In the genomic region with DNA sequence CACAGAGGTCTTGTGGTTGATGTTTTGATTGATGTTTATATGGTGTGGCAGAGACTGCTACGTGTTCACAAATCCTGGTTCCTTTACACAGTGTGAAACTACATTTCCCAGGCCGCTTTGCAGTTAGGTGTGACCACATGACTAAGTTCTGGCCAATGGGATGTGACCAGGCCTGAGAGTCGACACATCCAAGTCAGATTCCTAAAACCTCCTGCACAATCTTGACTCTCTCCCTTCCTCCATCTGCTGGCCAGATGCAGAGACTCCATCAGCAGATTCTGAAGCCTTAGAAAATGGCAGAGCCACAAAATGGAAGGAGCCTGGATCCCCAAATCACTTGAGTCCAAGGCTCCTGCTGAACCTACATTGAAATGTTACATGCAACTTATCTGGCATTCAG, we compare ENCODE assay signal across 1 cellular context.
TF ChIP-seq lines count a peak whose summit lies in the region.

No MANE protein-coding gene starts in this region.

TF ChIP-seq in K562, 482 proteins besides CTCF, POLR2A, EP300 and RAD21 (continued from another document):
- TF ChIP-seq, protein P1, sequence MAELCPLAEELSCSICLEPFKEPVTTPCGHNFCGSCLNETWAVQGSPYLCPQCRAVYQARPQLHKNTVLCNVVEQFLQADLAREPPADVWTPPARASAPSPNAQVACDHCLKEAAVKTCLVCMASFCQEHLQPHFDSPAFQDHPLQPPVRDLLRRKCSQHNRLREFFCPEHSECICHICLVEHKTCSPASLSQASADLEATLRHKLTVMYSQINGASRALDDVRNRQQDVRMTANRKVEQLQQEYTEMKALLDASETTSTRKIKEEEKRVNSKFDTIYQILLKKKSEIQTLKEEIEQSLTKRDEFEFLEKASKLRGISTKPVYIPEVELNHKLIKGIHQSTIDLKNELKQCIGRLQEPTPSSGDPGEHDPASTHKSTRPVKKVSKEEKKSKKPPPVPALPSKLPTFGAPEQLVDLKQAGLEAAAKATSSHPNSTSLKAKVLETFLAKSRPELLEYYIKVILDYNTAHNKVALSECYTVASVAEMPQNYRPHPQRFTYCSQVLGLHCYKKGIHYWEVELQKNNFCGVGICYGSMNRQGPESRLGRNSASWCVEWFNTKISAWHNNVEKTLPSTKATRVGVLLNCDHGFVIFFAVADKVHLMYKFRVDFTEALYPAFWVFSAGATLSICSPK (IDR thresholded peaks at IDR 0.05; ENCODE audit: borderline replicate concordance), result no peak
- TF ChIP-seq, protein P2, sequence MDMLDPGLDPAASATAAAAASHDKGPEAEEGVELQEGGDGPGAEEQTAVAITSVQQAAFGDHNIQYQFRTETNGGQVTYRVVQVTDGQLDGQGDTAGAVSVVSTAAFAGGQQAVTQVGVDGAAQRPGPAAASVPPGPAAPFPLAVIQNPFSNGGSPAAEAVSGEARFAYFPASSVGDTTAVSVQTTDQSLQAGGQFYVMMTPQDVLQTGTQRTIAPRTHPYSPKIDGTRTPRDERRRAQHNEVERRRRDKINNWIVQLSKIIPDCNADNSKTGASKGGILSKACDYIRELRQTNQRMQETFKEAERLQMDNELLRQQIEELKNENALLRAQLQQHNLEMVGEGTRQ (CRISPR knock-in tag; IDR thresholded peaks at IDR 0.05), result peak; percentile 93
- no peak for TF ChIP-seq SOX6 (IDR thresholded peaks at IDR 0.05)
- TF ChIP-seq, protein P3, sequence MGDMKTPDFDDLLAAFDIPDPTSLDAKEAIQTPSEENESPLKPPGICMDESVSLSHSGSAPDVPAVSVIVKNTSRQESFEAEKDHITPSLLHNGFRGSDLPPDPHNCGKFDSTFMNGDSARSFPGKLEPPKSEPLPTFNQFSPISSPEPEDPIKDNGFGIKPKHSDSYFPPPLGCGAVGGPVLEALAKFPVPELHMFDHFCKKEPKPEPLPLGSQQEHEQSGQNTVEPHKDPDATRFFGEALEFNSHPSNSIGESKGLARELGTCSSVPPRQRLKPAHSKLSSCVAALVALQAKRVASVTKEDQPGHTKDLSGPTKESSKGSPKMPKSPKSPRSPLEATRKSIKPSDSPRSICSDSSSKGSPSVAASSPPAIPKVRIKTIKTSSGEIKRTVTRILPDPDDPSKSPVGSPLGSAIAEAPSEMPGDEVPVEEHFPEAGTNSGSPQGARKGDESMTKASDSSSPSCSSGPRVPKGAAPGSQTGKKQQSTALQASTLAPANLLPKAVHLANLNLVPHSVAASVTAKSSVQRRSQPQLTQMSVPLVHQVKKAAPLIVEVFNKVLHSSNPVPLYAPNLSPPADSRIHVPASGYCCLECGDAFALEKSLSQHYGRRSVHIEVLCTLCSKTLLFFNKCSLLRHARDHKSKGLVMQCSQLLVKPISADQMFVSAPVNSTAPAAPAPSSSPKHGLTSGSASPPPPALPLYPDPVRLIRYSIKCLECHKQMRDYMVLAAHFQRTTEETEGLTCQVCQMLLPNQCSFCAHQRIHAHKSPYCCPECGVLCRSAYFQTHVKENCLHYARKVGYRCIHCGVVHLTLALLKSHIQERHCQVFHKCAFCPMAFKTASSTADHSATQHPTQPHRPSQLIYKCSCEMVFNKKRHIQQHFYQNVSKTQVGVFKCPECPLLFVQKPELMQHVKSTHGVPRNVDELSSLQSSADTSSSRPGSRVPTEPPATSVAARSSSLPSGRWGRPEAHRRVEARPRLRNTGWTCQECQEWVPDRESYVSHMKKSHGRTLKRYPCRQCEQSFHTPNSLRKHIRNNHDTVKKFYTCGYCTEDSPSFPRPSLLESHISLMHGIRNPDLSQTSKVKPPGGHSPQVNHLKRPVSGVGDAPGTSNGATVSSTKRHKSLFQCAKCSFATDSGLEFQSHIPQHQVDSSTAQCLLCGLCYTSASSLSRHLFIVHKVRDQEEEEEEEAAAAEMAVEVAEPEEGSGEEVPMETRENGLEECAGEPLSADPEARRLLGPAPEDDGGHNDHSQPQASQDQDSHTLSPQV (IDR thresholded peaks at IDR 0.05), result 0 out of 2 replicates have a peak, but pooled peaks have one; percentile 38
- TF ChIP-seq, protein P4, sequence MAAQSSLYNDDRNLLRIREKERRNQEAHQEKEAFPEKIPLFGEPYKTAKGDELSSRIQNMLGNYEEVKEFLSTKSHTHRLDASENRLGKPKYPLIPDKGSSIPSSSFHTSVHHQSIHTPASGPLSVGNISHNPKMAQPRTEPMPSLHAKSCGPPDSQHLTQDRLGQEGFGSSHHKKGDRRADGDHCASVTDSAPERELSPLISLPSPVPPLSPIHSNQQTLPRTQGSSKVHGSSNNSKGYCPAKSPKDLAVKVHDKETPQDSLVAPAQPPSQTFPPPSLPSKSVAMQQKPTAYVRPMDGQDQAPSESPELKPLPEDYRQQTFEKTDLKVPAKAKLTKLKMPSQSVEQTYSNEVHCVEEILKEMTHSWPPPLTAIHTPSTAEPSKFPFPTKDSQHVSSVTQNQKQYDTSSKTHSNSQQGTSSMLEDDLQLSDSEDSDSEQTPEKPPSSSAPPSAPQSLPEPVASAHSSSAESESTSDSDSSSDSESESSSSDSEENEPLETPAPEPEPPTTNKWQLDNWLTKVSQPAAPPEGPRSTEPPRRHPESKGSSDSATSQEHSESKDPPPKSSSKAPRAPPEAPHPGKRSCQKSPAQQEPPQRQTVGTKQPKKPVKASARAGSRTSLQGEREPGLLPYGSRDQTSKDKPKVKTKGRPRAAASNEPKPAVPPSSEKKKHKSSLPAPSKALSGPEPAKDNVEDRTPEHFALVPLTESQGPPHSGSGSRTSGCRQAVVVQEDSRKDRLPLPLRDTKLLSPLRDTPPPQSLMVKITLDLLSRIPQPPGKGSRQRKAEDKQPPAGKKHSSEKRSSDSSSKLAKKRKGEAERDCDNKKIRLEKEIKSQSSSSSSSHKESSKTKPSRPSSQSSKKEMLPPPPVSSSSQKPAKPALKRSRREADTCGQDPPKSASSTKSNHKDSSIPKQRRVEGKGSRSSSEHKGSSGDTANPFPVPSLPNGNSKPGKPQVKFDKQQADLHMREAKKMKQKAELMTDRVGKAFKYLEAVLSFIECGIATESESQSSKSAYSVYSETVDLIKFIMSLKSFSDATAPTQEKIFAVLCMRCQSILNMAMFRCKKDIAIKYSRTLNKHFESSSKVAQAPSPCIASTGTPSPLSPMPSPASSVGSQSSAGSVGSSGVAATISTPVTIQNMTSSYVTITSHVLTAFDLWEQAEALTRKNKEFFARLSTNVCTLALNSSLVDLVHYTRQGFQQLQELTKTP (IDR thresholded peaks at IDR 0.05; ENCODE audit: low read depth in 1 of 2, partially characterized antibody in 2 of 2), result peak in 1 of 2 experiments; percentile 70
- TF ChIP-seq CREB1 (IDR thresholded peaks at IDR 0.05), result no peak
- TF ChIP-seq CREB1 (CRISPR knock-in tag; IDR thresholded peaks at IDR 0.05), result 0 out of 2 replicates have a peak, but pooled peaks have one; percentile 37
- TF ChIP-seq FOXJ3 (CRISPR knock-in tag; IDR thresholded peaks at IDR 0.05), result no peak
- TF ChIP-seq, protein P5, sequence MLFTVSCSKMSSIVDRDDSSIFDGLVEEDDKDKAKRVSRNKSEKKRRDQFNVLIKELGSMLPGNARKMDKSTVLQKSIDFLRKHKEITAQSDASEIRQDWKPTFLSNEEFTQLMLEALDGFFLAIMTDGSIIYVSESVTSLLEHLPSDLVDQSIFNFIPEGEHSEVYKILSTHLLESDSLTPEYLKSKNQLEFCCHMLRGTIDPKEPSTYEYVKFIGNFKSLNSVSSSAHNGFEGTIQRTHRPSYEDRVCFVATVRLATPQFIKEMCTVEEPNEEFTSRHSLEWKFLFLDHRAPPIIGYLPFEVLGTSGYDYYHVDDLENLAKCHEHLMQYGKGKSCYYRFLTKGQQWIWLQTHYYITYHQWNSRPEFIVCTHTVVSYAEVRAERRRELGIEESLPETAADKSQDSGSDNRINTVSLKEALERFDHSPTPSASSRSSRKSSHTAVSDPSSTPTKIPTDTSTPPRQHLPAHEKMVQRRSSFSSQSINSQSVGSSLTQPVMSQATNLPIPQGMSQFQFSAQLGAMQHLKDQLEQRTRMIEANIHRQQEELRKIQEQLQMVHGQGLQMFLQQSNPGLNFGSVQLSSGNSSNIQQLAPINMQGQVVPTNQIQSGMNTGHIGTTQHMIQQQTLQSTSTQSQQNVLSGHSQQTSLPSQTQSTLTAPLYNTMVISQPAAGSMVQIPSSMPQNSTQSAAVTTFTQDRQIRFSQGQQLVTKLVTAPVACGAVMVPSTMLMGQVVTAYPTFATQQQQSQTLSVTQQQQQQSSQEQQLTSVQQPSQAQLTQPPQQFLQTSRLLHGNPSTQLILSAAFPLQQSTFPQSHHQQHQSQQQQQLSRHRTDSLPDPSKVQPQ (CRISPR knock-in tag; IDR thresholded peaks at IDR 0.05; ENCODE audit: borderline replicate concordance), result no peak
- TF ChIP-seq GABPB1 (CRISPR knock-in tag; IDR thresholded peaks at IDR 0.05), result no peak
- no peak for TF ChIP-seq ZNF707 (CRISPR knock-in tag; conservative IDR thresholded peaks at IDR 0.05)
- no peak for TF ChIP-seq EP400 (IDR thresholded peaks at IDR 0.05)
- TF ChIP-seq PHF21A (IDR thresholded peaks at IDR 0.05; ENCODE audit: borderline replicate concordance, low read depth), result no peak
- TF ChIP-seq POLR2B (IDR thresholded peaks at IDR 0.05; ENCODE audit: low read depth, partially characterized antibody), result no peak
- TF ChIP-seq BRD9 (IDR thresholded peaks at IDR 0.05; ENCODE audit: low read depth, partially characterized antibody), result no peak
- no peak for TF ChIP-seq RFX1 (IDR thresholded peaks at IDR 0.05)
- TF ChIP-seq HOXB6 (CRISPR knock-in tag; IDR thresholded peaks at IDR 0.05; ENCODE audit: borderline replicate concordance), result no peak
- TF ChIP-seq ASH1L (IDR thresholded peaks at IDR 0.05; ENCODE audit: borderline replicate concordance, low read depth, partially characterized antibody), result no peak
- peak; percentile 86 for TF ChIP-seq RAD51 (IDR thresholded peaks at IDR 0.05; ENCODE audit: borderline replicate concordance, low read depth)
- TF ChIP-seq, protein P6, sequence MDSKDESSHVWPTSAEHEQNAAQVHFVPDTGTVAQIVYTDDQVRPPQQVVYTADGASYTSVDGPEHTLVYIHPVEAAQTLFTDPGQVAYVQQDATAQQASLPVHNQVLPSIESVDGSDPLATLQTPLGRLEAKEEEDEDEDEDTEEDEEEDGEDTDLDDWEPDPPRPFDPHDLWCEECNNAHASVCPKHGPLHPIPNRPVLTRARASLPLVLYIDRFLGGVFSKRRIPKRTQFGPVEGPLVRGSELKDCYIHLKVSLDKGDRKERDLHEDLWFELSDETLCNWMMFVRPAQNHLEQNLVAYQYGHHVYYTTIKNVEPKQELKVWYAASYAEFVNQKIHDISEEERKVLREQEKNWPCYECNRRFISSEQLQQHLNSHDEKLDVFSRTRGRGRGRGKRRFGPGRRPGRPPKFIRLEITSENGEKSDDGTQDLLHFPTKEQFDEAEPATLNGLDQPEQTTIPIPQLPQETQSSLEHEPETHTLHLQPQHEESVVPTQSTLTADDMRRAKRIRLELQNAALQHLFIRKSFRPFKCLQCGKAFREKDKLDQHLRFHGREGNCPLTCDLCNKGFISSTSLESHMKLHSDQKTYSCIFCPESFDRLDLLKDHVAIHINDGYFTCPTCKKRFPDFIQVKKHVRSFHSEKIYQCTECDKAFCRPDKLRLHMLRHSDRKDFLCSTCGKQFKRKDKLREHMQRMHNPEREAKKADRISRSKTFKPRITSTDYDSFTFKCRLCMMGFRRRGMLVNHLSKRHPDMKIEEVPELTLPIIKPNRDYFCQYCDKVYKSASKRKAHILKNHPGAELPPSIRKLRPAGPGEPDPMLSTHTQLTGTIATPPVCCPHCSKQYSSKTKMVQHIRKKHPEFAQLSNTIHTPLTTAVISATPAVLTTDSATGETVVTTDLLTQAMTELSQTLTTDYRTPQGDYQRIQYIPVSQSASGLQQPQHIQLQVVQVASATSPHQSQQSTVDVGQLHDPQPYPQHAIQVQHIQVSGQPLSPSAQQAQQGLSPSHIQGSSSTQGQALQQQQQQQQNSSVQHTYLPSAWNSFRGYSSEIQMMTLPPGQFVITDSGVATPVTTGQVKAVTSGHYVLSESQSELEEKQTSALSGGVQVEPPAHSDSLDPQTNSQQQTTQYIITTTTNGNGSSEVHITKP (IDR thresholded peaks at IDR 0.05; ENCODE audit: partially characterized antibody), result peak; percentile 12
- no peak for TF ChIP-seq PTRF (tag; IDR thresholded peaks at IDR 0.05)
- TF ChIP-seq ELF1 (tag; IDR thresholded peaks at IDR 0.05), result no peak
